Comparison of ENCODE assay signal across 9 cellular contexts in genomic region chr18:55419939-55420664, GRCh38.
DNase-seq lines count a peak whose midpoint lies in the region; ATAC-seq and TF ChIP-seq lines count a peak whose summit lies in the region.
"Had no signal": no experiment of that assay in that cellular context is flagged by ENCODE, and none has a peak within 500 bp of the region (broad histone marks: within the 10 kb centered on the region; RNA-seq: fewer than 3 reads in every experiment).

No MANE protein-coding gene starts in this region.

- no peak for TF ChIP-seq CTCF in Caco-2 (IDR thresholded peaks at IDR 0.05; ENCODE audit: insufficient read depth in 1 of 2, low read depth in 1 of 2, low read length in 1 of 2, severe bottlenecking in 1 of 2, unreplicated experiment in 1 of 2)

- H3K9me3 Mint-ChIP-seq in Caco-2 (ENCODE audit: unreplicated experiment), result no peaks in the 10 kb centered on the region
- H3K9me3 Mint-ChIP-seq: activated naive CD4-positive, alpha-beta T cell treated with anti-CD3 and anti-CD28 coated beads, Interleukin-2, amount 50 U/mL, for 24 hours had no signal

- H3K27me3 Mint-ChIP-seq in Caco-2 (ENCODE audit: insufficient read depth, unreplicated experiment), result no peaks in the 10 kb centered on the region

- H3K9me3 ChIP-seq in subcutaneous abdominal adipose tissue (ENCODE audit: control insufficient read depth in 5 of 5, low read length in 5 of 5) (no peaks in the 10 kb centered on the region), Caco-2 (no peaks in the 10 kb centered on the region)

- no peaks in the 10 kb centered on the region for H3K4me1 Mint-ChIP-seq in Caco-2 (ENCODE audit: low read depth, unreplicated experiment)
- H3K4me1 Mint-ChIP-seq: activated naive CD4-positive, alpha-beta T cell treated with anti-CD3 and anti-CD28 coated beads, Interleukin-2, amount 50 U/mL, for 24 hours had no signal

- H3K4me3 ChIP-seq in subcutaneous abdominal adipose tissue (ENCODE audit: low read depth in 1 of 5, low read length in 5 of 5) (peak overlapping the region; percentile 50 to 76 (median 58)), Caco-2 (ENCODE audit: low read depth, low read length) (no peak overlapping the region)

- intact Hi-C loops in Caco-2 (cut with micrococcal nuclease; ENCODE audit: unreplicated experiment), result loop anchor here (5.0 to 10.0 kb wide), 3 partner anchors 55 to 277 kb away; partner anchors contain the start of gene TCF4

- H3K4me1 ChIP-seq in subcutaneous abdominal adipose tissue (ENCODE audit: control insufficient read depth in 5 of 5, insufficient read depth in 5 of 5, low read length in 5 of 5) (peaks cover 2 to 62% (median 37%) of the 10 kb centered on the region in 5 donors), Caco-2 (no peaks in the 10 kb centered on the region)

- BruUV-seq in Caco-2 (replicated peaks; lab: Mats Ljungman, UMichigan), result no TSS peak

- no peaks in the 10 kb centered on the region for H3K36me3 Mint-ChIP-seq in Caco-2 (ENCODE audit: insufficient read depth, unreplicated experiment)
- H3K36me3 Mint-ChIP-seq: activated naive CD4-positive, alpha-beta T cell treated with anti-CD3 and anti-CD28 coated beads, Interleukin-2, amount 50 U/mL, for 24 hours had no signal

- H3K36me3 ChIP-seq in subcutaneous abdominal adipose tissue (ENCODE audit: control insufficient read depth in 5 of 5, insufficient read depth in 5 of 5, low read length in 5 of 5) (no peaks in the 10 kb centered on the region), Caco-2 (ENCODE audit: control insufficient read depth, insufficient read depth, low read length) (no peaks in the 10 kb centered on the region)

- H3K4me3 Mint-ChIP-seq in Caco-2 (ENCODE audit: unreplicated experiment), result no peak overlapping the region
- H3K4me3 Mint-ChIP-seq: activated naive CD4-positive, alpha-beta T cell treated with anti-CD3 and anti-CD28 coated beads, Interleukin-2, amount 50 U/mL, for 24 hours had no signal

- no peak overlapping the region for H3K27ac Mint-ChIP-seq in Caco-2 (ENCODE audit: unreplicated experiment)
- H3K27ac Mint-ChIP-seq: activated naive CD4-positive, alpha-beta T cell treated with anti-CD3 and anti-CD28 coated beads, Interleukin-2, amount 50 U/mL, for 24 hours had no signal

- peak overlapping the region; percentile 77 for H3K27ac ChIP-seq in subcutaneous abdominal adipose tissue (ENCODE audit: low read depth, low read length)

- H3K27me3 ChIP-seq in subcutaneous abdominal adipose tissue (ENCODE audit: control insufficient read depth in 5 of 5, insufficient read depth in 4 of 5, low read length in 5 of 5) (no peaks in the 10 kb centered on the region), Caco-2 (replicated peaks; ENCODE audit: control insufficient read depth, insufficient read depth, low read length) (no peaks in the 10 kb centered on the region)

- peak; percentile 46 for DNase-seq in LHCN-M2 (ENCODE audit: low read depth)
- DNase-seq in globus pallidus (ENCODE audit: low spot score), result peak; percentile 68
- DNase-seq in NCI-H446 (lab: John Stamatoyannopoulos, UW), result no peak
- DNase-seq in iPS-NIHi7 (ENCODE audit: extremely low spot score), result no peak
- no peak for DNase-seq in Caco-2

- H3K9ac ChIP-seq in subcutaneous abdominal adipose tissue (ENCODE audit: low read length in 5 of 5), result peak overlapping the region; percentile 11 to 74 (median 49)

- POLR2A ChIA-PET in Caco-2 (lab: Charles Lee), result no interaction called here

- ATAC-seq in GM21423 (IDR thresholded peaks at IDR 0.05; ENCODE audit: unreplicated experiment), result peak; percentile 18
- no peak for ATAC-seq in GM21367 (IDR thresholded peaks at IDR 0.05; ENCODE audit: unreplicated experiment)

- CTCF ChIA-PET in Caco-2 (lab: Charles Lee), result no interaction called here

Comparison
In these comparisons a context has a peak if more than half of its experiments do, and no peak if none do; other contexts are left out.
1. DNase-seq: peak in LHCN-M2 (single experiment) and globus pallidus (single experiment); none in NCI-H446 (0 of 2), iPS-NIHi7 (single experiment) and Caco-2 (0 of 2).